8 cellular contexts compared by ENCODE assay signal in genomic region chr7:44123190-44124003, GRCh38. TPM values are rescaled to one million over a fixed set of nuclear protein-coding genes. Genes with fewer than 3 reads are reported as not detected.
DNase-seq lines count a peak whose midpoint lies in the region; ATAC-seq and TF ChIP-seq lines count a peak whose summit lies in the region.

Gene POLD2 (minus strand): TSS chr7:44123548. CDS start chr7:44122053, 1,495 bp downstream.

- H3K27me3 ChIP-seq in GM23338 (ENCODE audit: insufficient read depth), result peaks cover 12% of the 10 kb centered on the region

- peaks cover 24% of the 10 kb centered on the region for H3K79me2 ChIP-seq in GM23338 (replicated peaks; ENCODE audit: insufficient read depth)

- H2AFZ ChIP-seq in GM23338, result peak within 1 kb of the TSS; percentile 97

- H3K36me3 ChIP-seq in GM23338 (ENCODE audit: insufficient read depth), result peaks cover 12% of the 10 kb centered on the region; the same call in 1 of the 2 replicates

- H3K4me2 ChIP-seq in GM23338, result peak within 1 kb of the TSS; percentile 88

- no peaks in the 10 kb centered on the region for H3F3A ChIP-seq in GM23338 (replicated peaks; ENCODE audit: low read depth)

- H3K4me3 ChIP-seq in GM23338, result peak within 1 kb of the TSS; percentile 75
- H3K4me3 ChIP-seq in fibroblast of mammary gland (ENCODE audit: control insufficient read depth, low read depth, low read length), result peak within 1 kb of the TSS; percentile 74

- peaks cover 15% of the 10 kb centered on the region; the same call in 1 of the 2 replicates for H3K4me1 ChIP-seq in GM23338 (ENCODE audit: insufficient read depth)

- H3K4me3 Mint-ChIP-seq in GM23338, result peak within 1 kb of the TSS; percentile 77
- peak within 1 kb of the TSS; percentile 86 for H3K4me3 Mint-ChIP-seq in activated T-helper 2 cell treated with anti-CD3 and anti-CD28 coated beads, Interferon-gamma antibody, Interleukin-2, Interleukin-4, amounts not matched to agents 10 μg/mL and 5 μg/mL and 100 μg/mL, durations not matched to agents 14 hours and 24 hours and 36 hours (ENCODE audit: low read depth)
- H3K4me3 Mint-ChIP-seq in natural killer cell, result peak within 1 kb of the TSS; percentile 93

- H3K36me3 Mint-ChIP-seq in GM23338 (ENCODE audit: low read depth), result peaks cover 36% of the 10 kb centered on the region
- H3K36me3 Mint-ChIP-seq in activated T-helper 2 cell treated with anti-CD3 and anti-CD28 coated beads, Interferon-gamma antibody, Interleukin-2, Interleukin-4, amounts not matched to agents 10 μg/mL and 5 μg/mL and 100 μg/mL, durations not matched to agents 14 hours and 24 hours and 36 hours (ENCODE audit: low read depth), result peaks cover 34% of the 10 kb centered on the region
- H3K36me3 Mint-ChIP-seq in natural killer cell, result no peaks in the 10 kb centered on the region

- no peak for TF ChIP-seq CTCF in GM23338 (conservative IDR thresholded peaks at IDR 0.05; ENCODE audit: low read depth in 2 of 2)
- TF ChIP-seq CTCF in fibroblast of mammary gland (conservative IDR thresholded peaks at IDR 0.05; ENCODE audit: control insufficient read depth, insufficient read depth, low read depth, low read length), result no peak
- no peak for TF ChIP-seq CTCF in natural killer cell (IDR thresholded peaks at IDR 0.05)

- H3K27ac Mint-ChIP-seq in GM23338 (peak within 1 kb of the TSS; percentile 38), natural killer cell (peak within 1 kb of the TSS; percentile 76 to 84)
- peak within 1 kb of the TSS; percentile 81 for H3K27ac Mint-ChIP-seq in activated T-helper 2 cell treated with anti-CD3 and anti-CD28 coated beads, Interferon-gamma antibody, Interleukin-2, Interleukin-4, amounts not matched to agents 10 μg/mL and 5 μg/mL and 100 μg/mL, durations not matched to agents 14 hours and 24 hours and 36 hours

- H3K4me1 Mint-ChIP-seq in GM23338, result peaks cover 11% of the 10 kb centered on the region
- peaks cover 31% of the 10 kb centered on the region for H3K4me1 Mint-ChIP-seq in activated T-helper 2 cell treated with anti-CD3 and anti-CD28 coated beads, Interferon-gamma antibody, Interleukin-2, Interleukin-4, amounts not matched to agents 10 μg/mL and 5 μg/mL and 100 μg/mL, durations not matched to agents 14 hours and 24 hours and 36 hours (ENCODE audit: low read depth)
- peaks cover 17 to 32% of the 10 kb centered on the region in 2 donors for H3K4me1 Mint-ChIP-seq in natural killer cell

- H4K20me1 ChIP-seq in GM23338 (replicated peaks; ENCODE audit: insufficient read depth), result peaks cover 3% of the 10 kb centered on the region

- H3K27ac ChIP-seq in GM23338 (ENCODE audit: low read depth), result no peak within 1 kb of the TSS

- ATAC-seq in GM23338 (peak; percentile 98), natural killer cell (peak; percentile 97 to 99 (median 98))

- H3K27me3 Mint-ChIP-seq in GM23338 (ENCODE audit: insufficient read depth, low read depth, poor library complexity) (peaks cover 12% of the 10 kb centered on the region), natural killer cell (ENCODE audit: low read depth in 2 of 2) (peaks cover 0 to 6% of the 10 kb centered on the region in 2 donors)
- H3K27me3 Mint-ChIP-seq in activated T-helper 2 cell treated with anti-CD3 and anti-CD28 coated beads, Interferon-gamma antibody, Interleukin-2, Interleukin-4, amounts not matched to agents 10 μg/mL and 5 μg/mL and 100 μg/mL, durations not matched to agents 14 hours and 24 hours and 36 hours (ENCODE audit: low read depth), result peaks cover 15% of the 10 kb centered on the region

- peaks cover 10% of the 10 kb centered on the region for H3K9me3 Mint-ChIP-seq in GM23338
- peaks cover 6% of the 10 kb centered on the region for H3K9me3 Mint-ChIP-seq in activated T-helper 2 cell treated with anti-CD3 and anti-CD28 coated beads, Interferon-gamma antibody, Interleukin-2, Interleukin-4, amounts not matched to agents 10 μg/mL and 5 μg/mL and 100 μg/mL, durations not matched to agents 14 hours and 24 hours and 36 hours
- no peaks in the 10 kb centered on the region for H3K9me3 Mint-ChIP-seq in natural killer cell

- intact Hi-C loops in activated T-helper 2 cell treated with anti-CD3 and anti-CD28 coated beads, Interferon-gamma antibody, Interleukin-2, Interleukin-4, amounts not matched to agents 10 μg/mL and 5 μg/mL and 100 μg/mL, durations not matched to agents 14 hours and 24 hours and 36 hours (cut with micrococcal nuclease), result loop anchor here (1.0 kb wide), 2 partner anchors 23 to 41 kb away; partner anchors contain the start of gene POLM
- intact Hi-C loops in natural killer cell (cut with micrococcal nuclease), result loop anchor here (1.0 kb wide), 1 partner anchor 41 kb away; the partner anchor contains the start of gene POLM

- peak; percentile 100 for DNase-seq in Daoy (ENCODE audit: low read depth)
- peak; percentile 98 for DNase-seq in GM23338 (ENCODE audit: low spot score)
- DNase-seq in LHCN-M2 (ENCODE audit: low read depth), result peak; percentile 98
- DNase-seq in RPMI8226, result peak; percentile 99
- peak; percentile 98 for DNase-seq in activated T-helper 2 cell treated with anti-CD3 and anti-CD28 coated beads, Interferon-gamma antibody, Interleukin-2, Interleukin-4, amounts not matched to agents 10 μg/mL and 5 μg/mL and 100 μg/mL, durations not matched to agents 14 hours and 24 hours and 36 hours (ENCODE audit: low spot score)
- DNase-seq in fibroblast of mammary gland (ENCODE audit: low read depth), result peak; percentile 93
- peak; percentile 95 for DNase-seq in natural killer cell
- DNase-seq in stimulated activated naive CD4-positive, alpha-beta T cell treated with Interleukin-2 at 50 U/mL for 16 hours (lab: John Stamatoyannopoulos, UW), result peak; percentile 99

- H3K9me2 ChIP-seq in GM23338 (ENCODE audit: insufficient read depth), result no peaks in the 10 kb centered on the region

TF ChIP-seq in GM23338, 12 proteins besides CTCF, POLR2A, EP300 and RAD21:
- TF ChIP-seq CREB1 (CRISPR knock-in tag; IDR thresholded peaks at IDR 0.05; ENCODE audit: low read depth), result peak; percentile 57
- TF ChIP-seq POLR2AphosphoS5 (IDR thresholded peaks at IDR 0.05; ENCODE audit: low read depth), result peak; percentile 74
- no peak for TF ChIP-seq ZNF331 (CRISPR knock-in tag; IDR thresholded peaks at IDR 0.05; ENCODE audit: low read depth)

RNA-seq across cellular contexts. Expression of gene POLD2, which starts in this region (rescaled TPM):
- 177 and 204 TPM in 2 replicates for total RNA-seq in Daoy (2014; rRNA removed; shearing (Covaris generic))
- 111 and 127 TPM in 2 replicates for total RNA-seq in GM23338 (2014; rRNA removed; shearing (Covaris generic))
- 101 and 108 TPM in 2 replicates for polyA plus RNA-seq in GM23338 (2016; fragmentation: Nextera tagmentation; extraction: Ambion mirVana)
- 193 and 201 TPM in 2 replicates for total RNA-seq in LHCN-M2 (2014; rRNA removed)
- polyA plus RNA-seq in LHCN-M2 (2012), result 235 TPM
- total RNA-seq in activated T-helper 2 cell treated with anti-CD3 and anti-CD28 coated beads, Interferon-gamma antibody, Interleukin-2, Interleukin-4, amounts not matched to agents 10 μg/mL and 5 μg/mL and 100 μg/mL, durations not matched to agents 14 hours and 24 hours and 36 hours, result 205 and 215 TPM in 2 replicates
- total RNA-seq in natural killer cell, result 10 to 100 TPM; 30.1 to 38.3 (median 38.1) TPM
